Comparison of ENCODE assay signal across 25 cellular contexts in the genomic region with DNA sequence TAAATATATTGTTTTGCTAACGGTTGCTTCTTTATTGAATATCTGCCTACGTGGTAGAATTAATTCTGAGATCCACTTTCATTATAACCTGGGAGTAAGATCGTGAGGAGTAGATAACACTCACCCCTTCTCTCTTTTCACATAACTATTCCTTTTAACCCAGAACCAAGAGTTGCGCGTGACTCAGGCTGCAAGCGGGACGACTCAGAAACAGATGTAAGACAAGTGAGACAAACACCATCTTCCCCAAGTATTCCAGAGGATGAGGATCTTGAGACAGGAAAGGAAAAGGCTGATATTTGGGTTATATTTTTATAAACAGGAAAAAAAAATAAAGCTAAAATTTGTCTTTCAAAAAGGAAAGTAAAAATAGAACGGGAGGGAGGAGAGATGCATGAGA.
DNase-seq lines count a peak whose midpoint lies in the region; ATAC-seq and TF ChIP-seq lines count a peak whose summit lies in the region.
"Had no signal": no experiment of that assay in that cellular context is flagged by ENCODE, and none has a peak within 500 bp of the region (broad histone marks: within the 10 kb centered on the region; RNA-seq: fewer than 3 reads in every experiment).

No MANE protein-coding gene starts in this region.

- no peak overlapping the region for H3K4me3 Mint-ChIP-seq in WTC11
- H3K4me3 Mint-ChIP-seq: activated naive CD4-positive, alpha-beta T cell treated with anti-CD3 and anti-CD28 coated beads, Interleukin-2, amount 50 U/mL, for 24 hours; activated T-helper 1 cell treated with anti-CD3 and anti-CD28 coated beads, Interleukin-12 subunit alpha, Interleukin-12 subunit beta, Interleukin-2, Interleukin-4 antibody, amounts not matched to agents 30 ng/mL and 10 ng/mL and 1 ng/mL, durations not matched to agents 14 hours and 24 hours and 36 hours; natural killer cell treated with Interleukin-12 subunit alpha and Interleukin-12 subunit beta and Interleukin-15 and Interleukin-18, amount 100 ng/mL, for 72 hours had no signal

- ATAC-seq in WTC11 (no peak), HG03354 (IDR thresholded peaks at IDR 0.05; ENCODE audit: poor library complexity, severe bottlenecking, unreplicated experiment) (no peak)
- ATAC-seq: left ventricle myocardium superior; natural killer cell treated with Interleukin-12 subunit alpha and Interleukin-12 subunit beta and Interleukin-15 and Interleukin-18, amount 100 ng/mL, for 72 hours; right cardiac atrium had no signal

- H3K27ac Mint-ChIP-seq in WTC11: peak overlapping the region; percentile 35; the same call in 1 of the 2 replicates
- H3K27ac Mint-ChIP-seq: activated naive CD4-positive, alpha-beta T cell treated with anti-CD3 and anti-CD28 coated beads, Interleukin-2, amount 50 U/mL, for 24 hours; activated T-helper 1 cell treated with anti-CD3 and anti-CD28 coated beads, Interleukin-12 subunit alpha, Interleukin-12 subunit beta, Interleukin-2, Interleukin-4 antibody, amounts not matched to agents 30 ng/mL and 10 ng/mL and 1 ng/mL, durations not matched to agents 14 hours and 24 hours and 36 hours; natural killer cell treated with Interleukin-12 subunit alpha and Interleukin-12 subunit beta and Interleukin-15 and Interleukin-18, amount 100 ng/mL, for 72 hours had no signal

- no peak for TF ChIP-seq CTCF in WTC11 (IDR thresholded peaks at IDR 0.05)
- TF ChIP-seq CTCF in fibroblast of mammary gland (conservative IDR thresholded peaks at IDR 0.05; ENCODE audit: control insufficient read depth, insufficient read depth, low read depth, low read length): no peak
- TF ChIP-seq CTCF in smooth muscle cell (IDR thresholded peaks at IDR 0.05; ENCODE audit: borderline replicate concordance, insufficient read depth, poor library complexity, severe bottlenecking): no peak

- peak overlapping the region; percentile 78 for H3K4me2 ChIP-seq in smooth muscle cell
- H3K4me2 ChIP-seq: BLaER1 treated with 17β-estradiol and CSF1 and Interleukin-3, amounts not matched to agents 10 nM and 100 nM; PC-9 had no signal

- no peaks in the 10 kb centered on the region for H3K9me3 ChIP-seq in smooth muscle cell (replicated peaks; ENCODE audit: low read depth)
- H3K9me3 ChIP-seq: BLaER1 treated with 17β-estradiol and CSF1 and Interleukin-3, amounts not matched to agents 10 nM and 100 nM; spleen; transverse colon had no signal

- CTCF ChIA-PET in WTC11 (lab: Charles Lee): interaction anchor here (1.4 to 2.7 kb wide), 2 partner anchors 141 to 174 kb away, joined by 3 to 9 read pairs; no protein-coding TSS in a partner anchor

- H3K27me3 Mint-ChIP-seq in WTC11 (ENCODE audit: low read depth): peaks cover 8% of the 10 kb centered on the region; the same call in 1 of the 2 replicates

- H3K36me3 Mint-ChIP-seq in WTC11: no peaks in the 10 kb centered on the region
- H3K36me3 Mint-ChIP-seq: activated naive CD4-positive, alpha-beta T cell treated with anti-CD3 and anti-CD28 coated beads, Interleukin-2, amount 50 U/mL, for 24 hours; natural killer cell treated with Interleukin-12 subunit alpha and Interleukin-12 subunit beta and Interleukin-15 and Interleukin-18, amount 100 ng/mL, for 72 hours had no signal

- POLR2A ChIA-PET in WTC11 (lab: Charles Lee): no interaction called here

- H3K36me3 ChIP-seq in smooth muscle cell (ENCODE audit: low read depth): no peaks in the 10 kb centered on the region
- H3K36me3 ChIP-seq: BLaER1 treated with 17β-estradiol and CSF1 and Interleukin-3, amounts not matched to agents 10 nM and 100 nM; spleen; transverse colon had no signal

- no peaks in the 10 kb centered on the region for H3K27me3 ChIP-seq in smooth muscle cell (ENCODE audit: low read depth)
- H3K27me3 ChIP-seq: BLaER1 treated with 17β-estradiol and CSF1 and Interleukin-3, amounts not matched to agents 10 nM and 100 nM; spleen; transverse colon had no signal

- H4K20me1 ChIP-seq in smooth muscle cell (ENCODE audit: low read depth): no peaks in the 10 kb centered on the region
- H4K20me1 ChIP-seq: BLaER1 treated with 17β-estradiol and CSF1 and Interleukin-3, amounts not matched to agents 10 nM and 100 nM had no signal

- no peaks in the 10 kb centered on the region for H3K9me3 Mint-ChIP-seq in WTC11
- H3K9me3 Mint-ChIP-seq: activated naive CD4-positive, alpha-beta T cell treated with anti-CD3 and anti-CD28 coated beads, Interleukin-2, amount 50 U/mL, for 24 hours; activated T-helper 1 cell treated with anti-CD3 and anti-CD28 coated beads, Interleukin-12 subunit alpha, Interleukin-12 subunit beta, Interleukin-2, Interleukin-4 antibody, amounts not matched to agents 30 ng/mL and 10 ng/mL and 1 ng/mL, durations not matched to agents 14 hours and 24 hours and 36 hours; natural killer cell treated with Interleukin-12 subunit alpha and Interleukin-12 subunit beta and Interleukin-15 and Interleukin-18, amount 100 ng/mL, for 72 hours had no signal

- peaks cover 61% of the 10 kb centered on the region for H3K4me1 Mint-ChIP-seq in WTC11
- H3K4me1 Mint-ChIP-seq: activated naive CD4-positive, alpha-beta T cell treated with anti-CD3 and anti-CD28 coated beads, Interleukin-2, amount 50 U/mL, for 24 hours had no signal

- peak overlapping the region; percentile 32 for H2AFZ ChIP-seq in smooth muscle cell (ENCODE audit: low read depth)
- H2AFZ ChIP-seq: PC-9 had no signal

- WGBS in smooth muscle cell (ENCODE audit: low lambda C conversion rate): 48% methylated on average over 8 of the region's 8 CpGs

- H3K9ac ChIP-seq in smooth muscle cell (ENCODE audit: low read depth): no peak overlapping the region
- H3K9ac ChIP-seq: BLaER1 treated with 17β-estradiol and CSF1 and Interleukin-3, amounts not matched to agents 10 nM and 100 nM had no signal

- peaks cover 13% of the 10 kb centered on the region for H3K4me1 ChIP-seq in smooth muscle cell (ENCODE audit: low read depth)
- H3K4me1 ChIP-seq: spleen had no signal

- peaks cover 10% of the 10 kb centered on the region for H3F3A ChIP-seq in smooth muscle cell (ENCODE audit: low read depth)

- H3K79me2 ChIP-seq in smooth muscle cell (ENCODE audit: low read depth): no peaks in the 10 kb centered on the region

- DNase-seq in HCEC 1CT (peak; percentile 12), WTC11 (ENCODE audit: low spot score) (no peak), fibroblast of mammary gland (ENCODE audit: low read depth) (peak; percentile 41), smooth muscle cell (lab: John Stamatoyannopoulos, UW; ENCODE audit: unreplicated experiment) (no peak), occipital lobe (lab: John Stamatoyannopoulos, UW) (no peak)
- DNase-seq in activated CD8-positive, alpha-beta memory T cell treated with anti-CD3 and anti-CD28 coated beads, Interleukin-2, amount 50 U/mL, for 48 hours: no peak
- DNase-seq: activated CD4-positive, alpha-beta T cell treated with anti-CD3 and anti-CD28 coated beads, Interleukin-2, amount 50 U/mL, for 4 hours; cortex of kidney; DMS79; islet precursor cell; left ventricle myocardium superior; NCI-H1105 treated with DMSO at 0.1 percent for 48 hours; NCI-H1930; NCI-H524; NK-92 treated with Interleukin-12 subunit alpha and Interleukin-12 subunit beta, amount 100 ng/mL, for 24 hours; PC-9; right cardiac atrium; SHP77; spleen; transverse colon had no signal

- H3K4me3 ChIP-seq in fibroblast of mammary gland (ENCODE audit: control insufficient read depth, low read depth, low read length): no peak overlapping the region
- H3K4me3 ChIP-seq in smooth muscle cell: no peak overlapping the region
- H3K4me3 ChIP-seq: BLaER1 treated with 17β-estradiol and CSF1 and Interleukin-3, amounts not matched to agents 10 nM and 100 nM; PC-9; spleen; transverse colon had no signal

- H3K27ac ChIP-seq in smooth muscle cell (ENCODE audit: low read depth): peak overlapping the region; percentile 84
- H3K27ac ChIP-seq: BLaER1 treated with 17β-estradiol and CSF1 and Interleukin-3, amounts not matched to agents 10 nM and 100 nM; PC-9; spleen; transverse colon had no signal

TF ChIP-seq in WTC11, 78 proteins besides CTCF, POLR2A, EP300 and RAD21:
- TF ChIP-seq EMX1 (CRISPR knock-in tag; IDR thresholded peaks at IDR 0.05) (no peak), SP1 (CRISPR knock-in tag; conservative IDR thresholded peaks at IDR 0.05) (no peak), ZNF423 (CRISPR knock-in tag; IDR thresholded peaks at IDR 0.05) (no peak), GTF2I (CRISPR knock-in tag; conservative IDR thresholded peaks at IDR 0.05) (no peak), MXD4 (CRISPR knock-in tag; IDR thresholded peaks at IDR 0.05; ENCODE audit: borderline replicate concordance) (no peak), RORB (CRISPR knock-in tag; IDR thresholded peaks at IDR 0.05) (no peak)
- TF ChIP-seq, protein P1, sequence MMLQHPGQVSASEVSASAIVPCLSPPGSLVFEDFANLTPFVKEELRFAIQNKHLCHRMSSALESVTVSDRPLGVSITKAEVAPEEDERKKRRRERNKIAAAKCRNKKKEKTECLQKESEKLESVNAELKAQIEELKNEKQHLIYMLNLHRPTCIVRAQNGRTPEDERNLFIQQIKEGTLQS (CRISPR knock-in tag; conservative IDR thresholded peaks at IDR 0.05): no peak
- TF ChIP-seq, protein P2, sequence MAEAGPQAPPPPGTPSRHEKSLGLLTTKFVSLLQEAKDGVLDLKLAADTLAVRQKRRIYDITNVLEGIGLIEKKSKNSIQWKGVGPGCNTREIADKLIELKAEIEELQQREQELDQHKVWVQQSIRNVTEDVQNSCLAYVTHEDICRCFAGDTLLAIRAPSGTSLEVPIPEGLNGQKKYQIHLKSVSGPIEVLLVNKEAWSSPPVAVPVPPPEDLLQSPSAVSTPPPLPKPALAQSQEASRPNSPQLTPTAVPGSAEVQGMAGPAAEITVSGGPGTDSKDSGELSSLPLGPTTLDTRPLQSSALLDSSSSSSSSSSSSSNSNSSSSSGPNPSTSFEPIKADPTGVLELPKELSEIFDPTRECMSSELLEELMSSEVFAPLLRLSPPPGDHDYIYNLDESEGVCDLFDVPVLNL (CRISPR knock-in tag; IDR thresholded peaks at IDR 0.05; ENCODE audit: borderline replicate concordance, low read depth): no peak

Comparison
In these comparisons a context has a peak if more than half of its experiments do, and no peak if none do; other contexts are left out.
1. DNase-seq: peak in HCEC 1CT (single experiment) and fibroblast of mammary gland (single experiment); none in WTC11 (single experiment), smooth muscle cell (single experiment), activated CD8-positive, alpha-beta memory T cell treated with anti-CD3 and anti-CD28 coated beads, Interleukin-2, amount 50 U/mL, for 48 hours (single experiment) and occipital lobe (single experiment).